In the genomic region with DNA sequence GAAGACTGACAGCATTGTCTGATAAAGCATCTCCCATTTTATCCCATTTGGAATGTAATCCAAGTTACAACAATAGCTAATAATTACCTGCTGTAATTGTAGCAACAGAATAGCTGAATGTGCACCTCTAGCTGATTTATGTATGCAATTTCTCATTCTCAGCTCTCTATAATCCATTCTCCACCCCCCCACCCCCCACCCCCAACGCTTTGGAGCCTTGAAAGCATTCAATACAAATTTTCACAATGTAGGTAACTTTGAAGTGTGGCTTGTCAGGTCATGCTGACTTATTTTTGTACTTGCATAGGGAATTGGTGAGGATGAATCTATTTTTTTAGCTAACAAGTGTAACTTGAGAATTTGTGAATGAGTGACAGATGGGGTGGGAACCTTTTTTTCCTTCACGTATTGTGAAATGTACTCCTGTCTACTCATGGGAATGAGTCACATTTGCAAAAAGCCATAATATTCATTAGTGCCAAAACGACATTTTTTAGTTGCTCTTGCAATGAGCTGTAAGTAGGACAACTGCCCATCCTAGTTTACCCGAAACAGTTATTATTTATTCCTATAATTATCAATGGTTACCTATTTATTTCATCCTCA, we compare ENCODE assay signal across 15 cellular contexts.
DNase-seq lines count a peak whose midpoint lies in the region; ATAC-seq, FAIRE-seq and TF ChIP-seq lines count a peak whose summit lies in the region.
"Had no signal": no experiment of that assay in that cellular context is flagged by ENCODE, and none has a peak within 500 bp of the region (broad histone marks: within the 10 kb centered on the region; RNA-seq: fewer than 3 reads in every experiment).

No MANE protein-coding gene starts in this region.

- DNase-seq in NCI-H1694 (lab: John Stamatoyannopoulos, UW), result peak; percentile 14
- no peak for DNase-seq in NCI-H1694 treated with DMSO at 0.1 percent for 48 hours (lab: John Stamatoyannopoulos, UW)
- DNase-seq in RWPE1 (ENCODE audit: low spot score), result peak; percentile 91
- DNase-seq in fibroblast of peridontal ligament (ENCODE audit: extremely low read depth), result peak; percentile 86
- DNase-seq in stromal cell of bone marrow (ENCODE audit: low read depth), result peak; percentile 73
- DNase-seq in urothelium cell line (ENCODE audit: low spot score), result no peak
- DNase-seq in superior temporal gyrus (ENCODE audit: extremely low spot score), result no peak
- DNase-seq: 8988T; activated CD4-positive, alpha-beta memory T cell treated with anti-CD3 and anti-CD28 coated beads, Interleukin-2, amount 10 ng/mL, durations not matched to agents 7 days and 5 days; activated naive CD8-positive, alpha-beta T cell treated with anti-CD3 and anti-CD28 coated beads, Interleukin-2, amount 10 ng/mL, durations not matched to agents 7 days and 5 days; erythroblast; NCI-H2081 treated with DMSO at 0.1 percent for 48 hours; retina had no signal

- CTCF ChIA-PET in RWPE1 (lab: Yijun Ruan, JAX), result interaction anchor here (1.0 kb wide), 1 partner anchor 70 kb away, joined by 6 read pairs; no protein-coding TSS in a partner anchor

- FAIRE-seq in urothelium cell line (lab: Jason Lieb, UNC), result no peak

- H3K27ac ChIP-seq in RWPE1, result no peak overlapping the region
- H3K27ac ChIP-seq: SK-N-MC had no signal

- POLR2A ChIA-PET in RWPE1 (lab: Yijun Ruan, JAX; ENCODE audit: low non-redundant PET), result interaction anchor here (0.5 kb wide), 1 partner anchor 63 kb away, joined by 3 read pairs; no protein-coding TSS in a partner anchor

- no peak for TF ChIP-seq CTCF in RWPE1 (conservative IDR thresholded peaks at IDR 0.05; ENCODE audit: low read depth)

- ATAC-seq in GM21526 (IDR thresholded peaks at IDR 0.05; ENCODE audit: low FRiP score, unreplicated experiment), result no peak

Comparison
In these comparisons a context has a peak if more than half of its experiments do, and no peak if none do; other contexts are left out.
1. DNase-seq: peak in NCI-H1694 (single experiment), RWPE1 (single experiment), fibroblast of peridontal ligament (single experiment) and stromal cell of bone marrow (single experiment); none in NCI-H1694 treated with DMSO at 0.1 percent for 48 hours (single experiment), urothelium cell line (single experiment) and superior temporal gyrus (single experiment).